Comparison of ENCODE assay signal across 2 cellular contexts in genomic region chr13:30364876-30365275, GRCh38.
TF ChIP-seq lines count a peak whose summit lies in the region.

No MANE protein-coding gene starts in this region.

TF ChIP-seq in liver, 16 proteins besides CTCF, POLR2A, EP300 and RAD21:
- TF ChIP-seq FOXA1 (IDR thresholded peaks at IDR 0.05) (no peak), FOXA2 (IDR thresholded peaks at IDR 0.05) (no peak), ZBTB33 (IDR thresholded peaks at IDR 0.05) (no peak), HNF4A (conservative IDR thresholded peaks at IDR 0.05) (no peak), MAX (IDR thresholded peaks at IDR 0.05) (no peak), TAF1 (conservative IDR thresholded peaks at IDR 0.05) (no peak), RXRA (IDR thresholded peaks at IDR 0.05) (no peak), EGR1 (IDR thresholded peaks at IDR 0.05; ENCODE audit: low read depth in 2 of 2) (no peak), GABPA (IDR thresholded peaks at IDR 0.05 in 1 of 2, conservative IDR thresholded peaks at IDR 0.05 in 1 of 2) (no peak), ATF3 (IDR thresholded peaks at IDR 0.05) (no peak), YY1 (IDR thresholded peaks at IDR 0.05) (no peak), SP1 (IDR thresholded peaks at IDR 0.05) (no peak), NR2F2 (IDR thresholded peaks at IDR 0.05) (no peak), HNF4G (IDR thresholded peaks at IDR 0.05) (no peak)

TF ChIP-seq in HepG2, 621 proteins besides CTCF, POLR2A, EP300 and RAD21:
- TF ChIP-seq CENPX (CRISPR knock-in tag; IDR thresholded peaks at IDR 0.05) (no peak), JDP2 (CRISPR knock-in tag; IDR thresholded peaks at IDR 0.05; ENCODE audit: borderline replicate concordance) (no peak), THAP7 (CRISPR knock-in tag; IDR thresholded peaks at IDR 0.05) (no peak), TBX2 (CRISPR knock-in tag; IDR thresholded peaks at IDR 0.05; ENCODE audit: borderline replicate concordance) (no peak), MEIS1 (CRISPR knock-in tag; IDR thresholded peaks at IDR 0.05; ENCODE audit: borderline replicate concordance) (no peak), ZNF792 (CRISPR knock-in tag; IDR thresholded peaks at IDR 0.05) (no peak), NFYB (CRISPR knock-in tag; IDR thresholded peaks at IDR 0.05) (no peak), PRDM15 (CRISPR knock-in tag; IDR thresholded peaks at IDR 0.05) (no peak), YEATS4 (CRISPR knock-in tag; IDR thresholded peaks at IDR 0.05; ENCODE audit: borderline replicate concordance) (no peak), MAFG (CRISPR knock-in tag; IDR thresholded peaks at IDR 0.05) (no peak), SETDB1 (CRISPR knock-in tag; IDR thresholded peaks at IDR 0.05; ENCODE audit: borderline replicate concordance) (no peak), KDM5A (IDR thresholded peaks at IDR 0.05; ENCODE audit: borderline replicate concordance, low read length) (no peak), CENPBD1 (CRISPR knock-in tag; IDR thresholded peaks at IDR 0.05; ENCODE audit: borderline replicate concordance, low read depth) (no peak), HBP1 (CRISPR knock-in tag; IDR thresholded peaks at IDR 0.05; ENCODE audit: low read depth) (no peak), ZC3H4 (CRISPR knock-in tag; IDR thresholded peaks at IDR 0.05; ENCODE audit: borderline replicate concordance) (no peak), DDIT3 (CRISPR knock-in tag; IDR thresholded peaks at IDR 0.05) (no peak)
